ENCODE assay signal across 8 cellular contexts in the genomic region with DNA sequence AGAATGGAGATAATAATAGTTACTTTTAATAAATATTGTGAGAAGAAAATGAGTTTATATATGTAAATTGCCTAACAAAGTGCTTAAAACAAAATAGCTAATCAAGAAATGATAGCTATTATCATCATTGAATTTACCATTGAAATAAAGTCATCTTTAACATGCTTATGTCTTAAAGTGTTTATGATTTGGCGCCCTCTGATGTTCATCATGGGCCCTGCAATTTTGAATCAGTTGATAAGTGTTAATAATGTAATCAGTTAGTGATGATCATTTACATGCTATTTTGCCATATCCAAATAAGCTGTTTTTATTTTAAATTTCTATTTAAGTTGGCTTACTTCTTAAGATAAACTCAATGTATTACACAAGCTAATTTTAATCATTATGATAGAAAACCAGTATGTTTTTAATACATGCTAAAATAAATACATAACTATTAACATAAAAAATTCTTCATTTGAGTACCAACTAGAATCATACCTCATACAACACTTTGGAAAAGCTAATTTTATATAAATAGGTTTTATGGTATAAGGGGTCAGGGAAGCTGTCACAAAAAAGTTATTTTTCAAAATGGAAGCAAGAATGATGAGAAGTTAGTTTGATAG. TPM values are rescaled to one million over a fixed set of nuclear protein-coding genes. Genes with fewer than 3 reads are reported as not detected.
DNase-seq lines count a peak whose midpoint lies in the region; ATAC-seq and TF ChIP-seq lines count a peak whose summit lies in the region.

No MANE protein-coding gene starts in this region.

- DNase-seq in AG09309 (ENCODE audit: low read depth) (no peak), NCI-H1048 (lab: John Stamatoyannopoulos, UW) (peak; percentile 20), T-helper 9 cell (peak; percentile 27), dorsolateral prefrontal cortex (peak in 3 of 10 donors; percentile 37 to 83 (median 75)), myocyte (ENCODE audit: low read depth) (peak; percentile 75)

- peak; percentile 62 for ATAC-seq in GM18861 (IDR thresholded peaks at IDR 0.05; ENCODE audit: unreplicated experiment)
- ATAC-seq in activated T-helper 17 cell treated with anti-CD3 and anti-CD28 coated beads, Interleukin-2, amount 50 U/mL, for 72 hours (replicated peaks): no peak
- ATAC-seq in GM21515 (IDR thresholded peaks at IDR 0.05; ENCODE audit: unreplicated experiment): no peak

- no peak overlapping the region for H3K4me3 ChIP-seq in AG09309 (ENCODE audit: control insufficient read depth, low read depth, low read length)
- peak overlapping the region in 26 of 59 donors; percentile 9 to 49 (median 33) for H3K4me3 ChIP-seq in dorsolateral prefrontal cortex

- no peaks in the 10 kb centered on the region for H3K4me1 Mint-ChIP-seq in activated T-helper 17 cell treated with anti-CD3 and anti-CD28 coated beads, Interleukin-2, amount 50 U/mL, for 72 hours

- H3K27ac Mint-ChIP-seq in activated T-helper 17 cell treated with anti-CD3 and anti-CD28 coated beads, Interleukin-2, amount 50 U/mL, for 72 hours: no peak overlapping the region

- no peaks in the 10 kb centered on the region for H3K36me3 Mint-ChIP-seq in activated T-helper 17 cell treated with anti-CD3 and anti-CD28 coated beads, Interleukin-2, amount 50 U/mL, for 72 hours (ENCODE audit: low read depth)

- TF ChIP-seq CTCF in AG09309 (IDR thresholded peaks at IDR 0.05; ENCODE audit: control insufficient read depth, insufficient read depth, low read depth, low read length, missing control alignments): peak; percentile 69
- peak; percentile 68 to 100 (median 90) for TF ChIP-seq CTCF in dorsolateral prefrontal cortex (IDR thresholded peaks at IDR 0.05 in 54 of 56, conservative IDR thresholded peaks at IDR 0.05 in 2 of 56; ENCODE audit: low read depth in 1 of 56, partially characterized antibody in 56 of 56)

- H3K27me3 ChIP-seq in dorsolateral prefrontal cortex: no peaks in the 10 kb centered on the region

- H3K27me3 Mint-ChIP-seq in activated T-helper 17 cell treated with anti-CD3 and anti-CD28 coated beads, Interleukin-2, amount 50 U/mL, for 72 hours: no peaks in the 10 kb centered on the region

- intact Hi-C loops in dorsolateral prefrontal cortex (cut with DNase I): loop anchor here in 1 of 2 donors (5.0 kb wide), 1 partner anchor 242 kb away; no protein-coding TSS in a partner anchor

- H3K4me3 Mint-ChIP-seq in activated T-helper 17 cell treated with anti-CD3 and anti-CD28 coated beads, Interleukin-2, amount 50 U/mL, for 72 hours: no peak overlapping the region

- peaks cover 24% of the 10 kb centered on the region for H3K9me3 Mint-ChIP-seq in activated T-helper 17 cell treated with anti-CD3 and anti-CD28 coated beads, Interleukin-2, amount 50 U/mL, for 72 hours

- H3K27ac ChIP-seq in dorsolateral prefrontal cortex: peak overlapping the region in 3 of 59 donors; percentile 5 to 29 (median 8)

RNA-seq across cellular contexts. Expression of a gene that starts 39.2 kb away (rescaled TPM):
- total RNA-seq in dorsolateral prefrontal cortex: 100 to 1,000 TPM in 53 of 120 experiments, 10 to 100 TPM in 67; 42.2 to 338 (median 95.8) TPM
- 55.3 and 97.1 TPM in 2 replicates for total RNA-seq in myocyte
- polyA plus RNA-seq in myocyte (2012): 36.8 TPM
- 1 to 10 TPM in 1 of 2 donors, under 1 TPM in 1; 0.58 to 1.1 TPM for total RNA-seq in activated T-helper 17 cell treated with anti-CD3 and anti-CD28 coated beads, Interleukin-2, amount 50 U/mL, for 72 hours

Comparison
In these comparisons a context has a peak if more than half of its experiments do, and no peak if none do; other contexts are left out.
1. RNA of a gene that starts 39.2 kb away (total RNA-seq): 42.2 to 338 TPM in dorsolateral prefrontal cortex and 55.3 to 97.1 TPM in myocyte; 0.58 to 1.1 TPM in activated T-helper 17 cell treated with anti-CD3 and anti-CD28 coated beads, Interleukin-2, amount 50 U/mL, for 72 hours; every median in the first group is over 10 times any median in the second.